Comparison of ENCODE assay signal across 32 cellular contexts in the genomic region with DNA sequence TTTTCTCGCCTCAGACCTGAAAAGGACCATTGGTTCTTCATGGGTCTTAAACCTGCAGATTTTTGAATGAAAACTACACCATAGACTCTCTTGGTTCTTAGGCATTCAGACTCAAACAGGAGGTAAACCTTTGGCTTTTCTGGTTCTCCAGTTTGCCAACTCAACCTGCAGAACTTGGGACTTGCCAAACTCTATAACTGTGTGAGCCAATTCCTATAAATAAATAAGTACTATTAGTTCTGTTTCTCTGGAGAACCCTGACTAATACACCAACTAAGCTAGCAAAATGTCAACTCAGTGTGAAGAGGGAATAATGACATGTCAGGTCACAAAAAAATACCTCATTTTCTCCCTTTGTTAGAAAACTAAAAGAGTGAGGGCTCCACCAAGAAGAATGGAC.
"Had no signal": no experiment of that assay in that cellular context is flagged by ENCODE, and none has a peak within 500 bp of the region (broad histone marks: within the 10 kb centered on the region; RNA-seq: fewer than 3 reads in every experiment).

No MANE protein-coding gene starts in this region.

- H3K4me3 ChIP-seq: adrenal gland, body of pancreas, breast epithelium had no signal

- H3K9me3 ChIP-seq: adrenal gland, body of pancreas had no signal

- ATAC-seq: activated CD8-positive, alpha-beta T cell treated with anti-CD3 and anti-CD28 coated beads for 36 hours; activated naive CD4-positive, alpha-beta T cell treated with anti-CD3 and anti-CD28 coated beads, Interleukin-2, amount 50 U/mL, for 72 hours; activated T-cell treated with anti-CD3 and anti-CD28 coated beads, Interleukin-2, amount 50 U/mL, for 4 hours; activated T-cell treated with anti-CD3 and anti-CD28 coated beads, Interleukin-2, amount 50 U/mL, for 72 hours; activated T-helper 17 cell treated with anti-CD3 and anti-CD28 coated beads, Interleukin-2, amount 50 U/mL, for 72 hours; body of pancreas had no signal

- H3K27me3 ChIP-seq: adrenal gland, body of pancreas, brain microvascular endothelial cell, breast epithelium had no signal

- H3K27ac ChIP-seq: adrenal gland, body of pancreas, brain microvascular endothelial cell, breast epithelium, VCaP had no signal

- H3K4me1 ChIP-seq: adrenal gland, body of pancreas, breast epithelium had no signal

- DNase-seq: activated B cell treated with CpG ODN at 0.5 μM for 24 hours; activated CD4-positive, alpha-beta memory T cell treated with anti-CD3 and anti-CD28 coated beads for 36 hours; activated CD4-positive, alpha-beta T cell treated with anti-CD3 and anti-CD28 coated beads for 4 hours; activated CD4-positive, alpha-beta T cell treated with anti-CD3 and anti-CD28 coated beads, Interleukin-2, amount 10 ng/mL, durations not matched to agents 24 days and 14 days; activated CD4-positive, alpha-beta T cell treated with anti-CD3 and anti-CD28 coated beads, Interleukin-2, amount 50 U/mL, for 1 hour; activated CD4-positive, alpha-beta T cell treated with anti-CD3 and anti-CD28 coated beads, Interleukin-2, amount 50 U/mL, for 4 hours; activated CD4-positive, CD25-positive, alpha-beta regulatory T cell treated with anti-CD3 and anti-CD28 coated beads, Interleukin-2, amount 50 U/mL, for 72 hours; activated CD8-positive, alpha-beta memory T cell treated with anti-CD3 and anti-CD28 coated beads, Interleukin-2, amount 50 U/mL, for 4 hours; activated CD8-positive, alpha-beta T cell treated with anti-CD3 and anti-CD28 coated beads for 36 hours; activated effector memory CD4-positive, alpha-beta T cell treated with anti-CD3 and anti-CD28 coated beads, Interleukin-2, amount 50 U/mL, for 16 hours; activated gamma-delta T cell treated with Interleukin-2 at 50 U/mL for 16 hours; activated naive CD4-positive, alpha-beta T cell; activated naive CD4-positive, alpha-beta T cell treated with anti-CD3 and anti-CD28 coated beads for 36 hours; activated naive CD4-positive, alpha-beta T cell treated with anti-CD3 and anti-CD28 coated beads, Interleukin-2, amount 50 U/mL, for 16 hours; activated naive CD8-positive, alpha-beta T cell treated with anti-CD3 and anti-CD28 coated beads for 36 hours; activated T-cell treated with anti-CD3 and anti-CD28 coated beads for 4 hours; activated T-cell treated with anti-CD3 and anti-CD28 coated beads, Interleukin-2, amount 50 U/mL, for 1 hour; activated T-cell treated with anti-CD3 and anti-CD28 coated beads, Interleukin-2, amount 50 U/mL, for 4 hours; activated T-cell treated with anti-CD3 and anti-CD28 coated beads, Interleukin-2, amount 50 U/mL, for 72 hours; adrenal gland; amniotic stem cell; aorta; body of pancreas; brain microvascular endothelial cell; central memory CD4-positive, alpha-beta T cell; T-helper 1 cell; T-helper 2 cell; T-helper 9 cell had no signal

- H3K36me3 ChIP-seq: adrenal gland, brain microvascular endothelial cell, breast epithelium had no signal
